1 cellular context compared by ENCODE assay signal in the genomic region with DNA sequence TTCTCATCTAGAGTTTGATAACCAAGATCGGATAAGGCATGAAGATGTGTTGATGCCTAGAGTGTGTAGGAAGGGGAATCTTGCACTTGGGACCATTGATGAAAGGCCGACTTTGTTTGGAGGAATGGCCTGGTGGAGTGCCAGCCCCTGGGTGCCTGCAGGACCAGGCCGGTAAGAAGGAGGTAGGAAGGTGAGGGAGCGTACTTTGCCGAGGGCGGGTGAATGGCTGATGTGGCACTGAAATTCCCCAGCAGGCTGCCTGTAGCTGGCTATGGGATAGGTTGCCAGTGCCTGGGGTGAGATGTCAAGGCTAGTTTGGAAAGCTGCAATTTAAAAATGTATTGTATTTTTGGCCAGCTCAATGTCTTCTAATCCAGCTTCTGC.
TF ChIP-seq lines count a peak whose summit lies in the region.

No MANE protein-coding gene starts in this region.

TF ChIP-seq in WTC11, 78 proteins besides CTCF, POLR2A, EP300 and RAD21 (continued from another document):
- TF ChIP-seq, protein P1, sequence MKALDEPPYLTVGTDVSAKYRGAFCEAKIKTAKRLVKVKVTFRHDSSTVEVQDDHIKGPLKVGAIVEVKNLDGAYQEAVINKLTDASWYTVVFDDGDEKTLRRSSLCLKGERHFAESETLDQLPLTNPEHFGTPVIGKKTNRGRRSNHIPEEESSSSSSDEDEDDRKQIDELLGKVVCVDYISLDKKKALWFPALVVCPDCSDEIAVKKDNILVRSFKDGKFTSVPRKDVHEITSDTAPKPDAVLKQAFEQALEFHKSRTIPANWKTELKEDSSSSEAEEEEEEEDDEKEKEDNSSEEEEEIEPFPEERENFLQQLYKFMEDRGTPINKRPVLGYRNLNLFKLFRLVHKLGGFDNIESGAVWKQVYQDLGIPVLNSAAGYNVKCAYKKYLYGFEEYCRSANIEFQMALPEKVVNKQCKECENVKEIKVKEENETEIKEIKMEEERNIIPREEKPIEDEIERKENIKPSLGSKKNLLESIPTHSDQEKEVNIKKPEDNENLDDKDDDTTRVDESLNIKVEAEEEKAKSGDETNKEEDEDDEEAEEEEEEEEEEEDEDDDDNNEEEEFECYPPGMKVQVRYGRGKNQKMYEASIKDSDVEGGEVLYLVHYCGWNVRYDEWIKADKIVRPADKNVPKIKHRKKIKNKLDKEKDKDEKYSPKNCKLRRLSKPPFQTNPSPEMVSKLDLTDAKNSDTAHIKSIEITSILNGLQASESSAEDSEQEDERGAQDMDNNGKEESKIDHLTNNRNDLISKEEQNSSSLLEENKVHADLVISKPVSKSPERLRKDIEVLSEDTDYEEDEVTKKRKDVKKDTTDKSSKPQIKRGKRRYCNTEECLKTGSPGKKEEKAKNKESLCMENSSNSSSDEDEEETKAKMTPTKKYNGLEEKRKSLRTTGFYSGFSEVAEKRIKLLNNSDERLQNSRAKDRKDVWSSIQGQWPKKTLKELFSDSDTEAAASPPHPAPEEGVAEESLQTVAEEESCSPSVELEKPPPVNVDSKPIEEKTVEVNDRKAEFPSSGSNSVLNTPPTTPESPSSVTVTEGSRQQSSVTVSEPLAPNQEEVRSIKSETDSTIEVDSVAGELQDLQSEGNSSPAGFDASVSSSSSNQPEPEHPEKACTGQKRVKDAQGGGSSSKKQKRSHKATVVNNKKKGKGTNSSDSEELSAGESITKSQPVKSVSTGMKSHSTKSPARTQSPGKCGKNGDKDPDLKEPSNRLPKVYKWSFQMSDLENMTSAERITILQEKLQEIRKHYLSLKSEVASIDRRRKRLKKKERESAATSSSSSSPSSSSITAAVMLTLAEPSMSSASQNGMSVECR (CRISPR knock-in tag; IDR thresholded peaks at IDR 0.05; ENCODE audit: borderline replicate concordance) = no peak
- TF ChIP-seq, protein P2, sequence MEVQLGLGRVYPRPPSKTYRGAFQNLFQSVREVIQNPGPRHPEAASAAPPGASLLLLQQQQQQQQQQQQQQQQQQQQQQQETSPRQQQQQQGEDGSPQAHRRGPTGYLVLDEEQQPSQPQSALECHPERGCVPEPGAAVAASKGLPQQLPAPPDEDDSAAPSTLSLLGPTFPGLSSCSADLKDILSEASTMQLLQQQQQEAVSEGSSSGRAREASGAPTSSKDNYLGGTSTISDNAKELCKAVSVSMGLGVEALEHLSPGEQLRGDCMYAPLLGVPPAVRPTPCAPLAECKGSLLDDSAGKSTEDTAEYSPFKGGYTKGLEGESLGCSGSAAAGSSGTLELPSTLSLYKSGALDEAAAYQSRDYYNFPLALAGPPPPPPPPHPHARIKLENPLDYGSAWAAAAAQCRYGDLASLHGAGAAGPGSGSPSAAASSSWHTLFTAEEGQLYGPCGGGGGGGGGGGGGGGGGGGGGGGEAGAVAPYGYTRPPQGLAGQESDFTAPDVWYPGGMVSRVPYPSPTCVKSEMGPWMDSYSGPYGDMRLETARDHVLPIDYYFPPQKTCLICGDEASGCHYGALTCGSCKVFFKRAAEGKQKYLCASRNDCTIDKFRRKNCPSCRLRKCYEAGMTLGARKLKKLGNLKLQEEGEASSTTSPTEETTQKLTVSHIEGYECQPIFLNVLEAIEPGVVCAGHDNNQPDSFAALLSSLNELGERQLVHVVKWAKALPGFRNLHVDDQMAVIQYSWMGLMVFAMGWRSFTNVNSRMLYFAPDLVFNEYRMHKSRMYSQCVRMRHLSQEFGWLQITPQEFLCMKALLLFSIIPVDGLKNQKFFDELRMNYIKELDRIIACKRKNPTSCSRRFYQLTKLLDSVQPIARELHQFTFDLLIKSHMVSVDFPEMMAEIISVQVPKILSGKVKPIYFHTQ (CRISPR knock-in tag; IDR thresholded peaks at IDR 0.05) = no peak
- TF ChIP-seq ZNF396 (CRISPR knock-in tag; IDR thresholded peaks at IDR 0.05; ENCODE audit: borderline replicate concordance) (no peak), EMX1 (CRISPR knock-in tag; IDR thresholded peaks at IDR 0.05) (no peak)
- TF ChIP-seq, protein P3, sequence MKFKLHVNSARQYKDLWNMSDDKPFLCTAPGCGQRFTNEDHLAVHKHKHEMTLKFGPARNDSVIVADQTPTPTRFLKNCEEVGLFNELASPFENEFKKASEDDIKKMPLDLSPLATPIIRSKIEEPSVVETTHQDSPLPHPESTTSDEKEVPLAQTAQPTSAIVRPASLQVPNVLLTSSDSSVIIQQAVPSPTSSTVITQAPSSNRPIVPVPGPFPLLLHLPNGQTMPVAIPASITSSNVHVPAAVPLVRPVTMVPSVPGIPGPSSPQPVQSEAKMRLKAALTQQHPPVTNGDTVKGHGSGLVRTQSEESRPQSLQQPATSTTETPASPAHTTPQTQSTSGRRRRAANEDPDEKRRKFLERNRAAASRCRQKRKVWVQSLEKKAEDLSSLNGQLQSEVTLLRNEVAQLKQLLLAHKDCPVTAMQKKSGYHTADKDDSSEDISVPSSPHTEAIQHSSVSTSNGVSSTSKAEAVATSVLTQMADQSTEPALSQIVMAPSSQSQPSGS (CRISPR knock-in tag; IDR thresholded peaks at IDR 0.05; ENCODE audit: borderline replicate concordance, low read depth) = no peak
- TF ChIP-seq, protein P4, sequence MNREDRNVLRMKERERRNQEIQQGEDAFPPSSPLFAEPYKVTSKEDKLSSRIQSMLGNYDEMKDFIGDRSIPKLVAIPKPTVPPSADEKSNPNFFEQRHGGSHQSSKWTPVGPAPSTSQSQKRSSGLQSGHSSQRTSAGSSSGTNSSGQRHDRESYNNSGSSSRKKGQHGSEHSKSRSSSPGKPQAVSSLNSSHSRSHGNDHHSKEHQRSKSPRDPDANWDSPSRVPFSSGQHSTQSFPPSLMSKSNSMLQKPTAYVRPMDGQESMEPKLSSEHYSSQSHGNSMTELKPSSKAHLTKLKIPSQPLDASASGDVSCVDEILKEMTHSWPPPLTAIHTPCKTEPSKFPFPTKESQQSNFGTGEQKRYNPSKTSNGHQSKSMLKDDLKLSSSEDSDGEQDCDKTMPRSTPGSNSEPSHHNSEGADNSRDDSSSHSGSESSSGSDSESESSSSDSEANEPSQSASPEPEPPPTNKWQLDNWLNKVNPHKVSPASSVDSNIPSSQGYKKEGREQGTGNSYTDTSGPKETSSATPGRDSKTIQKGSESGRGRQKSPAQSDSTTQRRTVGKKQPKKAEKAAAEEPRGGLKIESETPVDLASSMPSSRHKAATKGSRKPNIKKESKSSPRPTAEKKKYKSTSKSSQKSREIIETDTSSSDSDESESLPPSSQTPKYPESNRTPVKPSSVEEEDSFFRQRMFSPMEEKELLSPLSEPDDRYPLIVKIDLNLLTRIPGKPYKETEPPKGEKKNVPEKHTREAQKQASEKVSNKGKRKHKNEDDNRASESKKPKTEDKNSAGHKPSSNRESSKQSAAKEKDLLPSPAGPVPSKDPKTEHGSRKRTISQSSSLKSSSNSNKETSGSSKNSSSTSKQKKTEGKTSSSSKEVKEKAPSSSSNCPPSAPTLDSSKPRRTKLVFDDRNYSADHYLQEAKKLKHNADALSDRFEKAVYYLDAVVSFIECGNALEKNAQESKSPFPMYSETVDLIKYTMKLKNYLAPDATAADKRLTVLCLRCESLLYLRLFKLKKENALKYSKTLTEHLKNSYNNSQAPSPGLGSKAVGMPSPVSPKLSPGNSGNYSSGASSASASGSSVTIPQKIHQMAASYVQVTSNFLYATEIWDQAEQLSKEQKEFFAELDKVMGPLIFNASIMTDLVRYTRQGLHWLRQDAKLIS (CRISPR knock-in tag; IDR thresholded peaks at IDR 0.05; ENCODE audit: borderline replicate concordance) = no peak
